In the genomic region with DNA sequence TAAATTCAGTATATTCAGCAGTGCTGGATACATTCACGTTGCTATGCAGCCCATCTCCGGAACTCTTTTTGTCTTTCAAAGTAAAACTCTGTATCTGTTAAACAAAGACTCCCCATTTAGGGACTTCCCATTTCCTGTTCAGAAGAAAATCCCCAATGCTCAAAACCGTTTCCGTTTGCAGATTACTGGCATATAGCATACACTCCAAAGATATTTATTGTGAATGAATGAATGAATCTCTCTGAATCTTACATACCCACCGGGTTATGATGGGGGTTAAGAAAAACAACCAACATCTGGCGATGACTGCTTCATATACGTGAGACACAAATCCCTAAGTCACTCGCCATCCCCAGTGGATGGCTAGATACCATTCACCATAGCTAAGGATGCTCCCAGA, we compare ENCODE assay signal across 2 cellular contexts.
TF ChIP-seq lines count a peak whose summit lies in the region.

No MANE protein-coding gene starts in this region.

TF ChIP-seq in SK-N-SH, 30 proteins besides CTCF, POLR2A, EP300 and RAD21:
- TF ChIP-seq, protein P1, sequence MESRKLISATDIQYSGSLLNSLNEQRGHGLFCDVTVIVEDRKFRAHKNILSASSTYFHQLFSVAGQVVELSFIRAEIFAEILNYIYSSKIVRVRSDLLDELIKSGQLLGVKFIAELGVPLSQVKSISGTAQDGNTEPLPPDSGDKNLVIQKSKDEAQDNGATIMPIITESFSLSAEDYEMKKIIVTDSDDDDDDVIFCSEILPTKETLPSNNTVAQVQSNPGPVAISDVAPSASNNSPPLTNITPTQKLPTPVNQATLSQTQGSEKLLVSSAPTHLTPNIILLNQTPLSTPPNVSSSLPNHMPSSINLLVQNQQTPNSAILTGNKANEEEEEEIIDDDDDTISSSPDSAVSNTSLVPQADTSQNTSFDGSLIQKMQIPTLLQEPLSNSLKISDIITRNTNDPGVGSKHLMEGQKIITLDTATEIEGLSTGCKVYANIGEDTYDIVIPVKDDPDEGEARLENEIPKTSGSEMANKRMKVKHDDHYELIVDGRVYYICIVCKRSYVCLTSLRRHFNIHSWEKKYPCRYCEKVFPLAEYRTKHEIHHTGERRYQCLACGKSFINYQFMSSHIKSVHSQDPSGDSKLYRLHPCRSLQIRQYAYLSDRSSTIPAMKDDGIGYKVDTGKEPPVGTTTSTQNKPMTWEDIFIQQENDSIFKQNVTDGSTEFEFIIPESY (IDR thresholded peaks at IDR 0.05; ENCODE audit: borderline replicate concordance, low read depth) = no peak
- TF ChIP-seq POLR2AphosphoS5 (IDR thresholded peaks at IDR 0.05; ENCODE audit: low read depth, low read length) (no peak), GABPA (IDR thresholded peaks at IDR 0.05; ENCODE audit: low read depth) (no peak), ELF1 (IDR thresholded peaks at IDR 0.05) (no peak), SIN3A (IDR thresholded peaks at IDR 0.05; ENCODE audit: borderline replicate concordance, low read depth, low read length) (no peak), SMC3 (IDR thresholded peaks at IDR 0.05; ENCODE audit: low read depth, low read length) (no peak), GATA2 (CRISPR knock-in tag; IDR thresholded peaks at IDR 0.05) (no peak), FOXM1 (IDR thresholded peaks at IDR 0.05; ENCODE audit: low read depth) (no peak), FOSL2 (IDR thresholded peaks at IDR 0.05; ENCODE audit: borderline replicate concordance, low read depth) (no peak), TCF12 (IDR thresholded peaks at IDR 0.05) (no peak), NFIC (IDR thresholded peaks at IDR 0.05; ENCODE audit: borderline replicate concordance) (no peak), RFX5 (IDR thresholded peaks at IDR 0.05; ENCODE audit: low read length) (no peak), YY1 (IDR thresholded peaks at IDR 0.05; ENCODE audit: low read depth) (no peak), TAF1 (IDR thresholded peaks at IDR 0.05; ENCODE audit: borderline replicate concordance, low read depth, low read length) (no peak), TEAD4 (IDR thresholded peaks at IDR 0.05; ENCODE audit: borderline replicate concordance, insufficient read depth) (no peak)
- TF ChIP-seq, protein P2, sequence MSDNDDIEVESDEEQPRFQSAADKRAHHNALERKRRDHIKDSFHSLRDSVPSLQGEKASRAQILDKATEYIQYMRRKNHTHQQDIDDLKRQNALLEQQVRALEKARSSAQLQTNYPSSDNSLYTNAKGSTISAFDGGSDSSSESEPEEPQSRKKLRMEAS (IDR thresholded peaks at IDR 0.05; ENCODE audit: low read depth) = no peak
- TF ChIP-seq, protein P3, sequence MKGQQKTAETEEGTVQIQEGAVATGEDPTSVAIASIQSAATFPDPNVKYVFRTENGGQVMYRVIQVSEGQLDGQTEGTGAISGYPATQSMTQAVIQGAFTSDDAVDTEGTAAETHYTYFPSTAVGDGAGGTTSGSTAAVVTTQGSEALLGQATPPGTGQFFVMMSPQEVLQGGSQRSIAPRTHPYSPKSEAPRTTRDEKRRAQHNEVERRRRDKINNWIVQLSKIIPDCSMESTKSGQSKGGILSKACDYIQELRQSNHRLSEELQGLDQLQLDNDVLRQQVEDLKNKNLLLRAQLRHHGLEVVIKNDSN (IDR thresholded peaks at IDR 0.05; ENCODE audit: borderline replicate concordance, low read depth) = no peak
- TF ChIP-seq, protein P4, sequence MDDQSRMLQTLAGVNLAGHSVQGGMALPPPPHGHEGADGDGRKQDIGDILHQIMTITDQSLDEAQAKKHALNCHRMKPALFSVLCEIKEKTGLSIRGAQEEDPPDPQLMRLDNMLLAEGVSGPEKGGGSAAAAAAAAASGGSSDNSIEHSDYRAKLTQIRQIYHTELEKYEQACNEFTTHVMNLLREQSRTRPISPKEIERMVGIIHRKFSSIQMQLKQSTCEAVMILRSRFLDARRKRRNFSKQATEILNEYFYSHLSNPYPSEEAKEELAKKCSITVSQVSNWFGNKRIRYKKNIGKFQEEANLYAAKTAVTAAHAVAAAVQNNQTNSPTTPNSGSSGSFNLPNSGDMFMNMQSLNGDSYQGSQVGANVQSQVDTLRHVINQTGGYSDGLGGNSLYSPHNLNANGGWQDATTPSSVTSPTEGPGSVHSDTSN (IDR thresholded peaks at IDR 0.05) = no peak
- TF ChIP-seq, protein P5, sequence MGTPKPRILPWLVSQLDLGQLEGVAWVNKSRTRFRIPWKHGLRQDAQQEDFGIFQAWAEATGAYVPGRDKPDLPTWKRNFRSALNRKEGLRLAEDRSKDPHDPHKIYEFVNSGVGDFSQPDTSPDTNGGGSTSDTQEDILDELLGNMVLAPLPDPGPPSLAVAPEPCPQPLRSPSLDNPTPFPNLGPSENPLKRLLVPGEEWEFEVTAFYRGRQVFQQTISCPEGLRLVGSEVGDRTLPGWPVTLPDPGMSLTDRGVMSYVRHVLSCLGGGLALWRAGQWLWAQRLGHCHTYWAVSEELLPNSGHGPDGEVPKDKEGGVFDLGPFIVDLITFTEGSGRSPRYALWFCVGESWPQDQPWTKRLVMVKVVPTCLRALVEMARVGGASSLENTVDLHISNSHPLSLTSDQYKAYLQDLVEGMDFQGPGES (IDR thresholded peaks at IDR 0.05; ENCODE audit: low read depth, low read length) = no peak

TF ChIP-seq in SK-N-SH treated with all-trans-retinoic acid at 6 μM for 48 hours, 23 proteins besides CTCF, POLR2A, EP300 and RAD21 (continued from another document):
- TF ChIP-seq, protein P6, sequence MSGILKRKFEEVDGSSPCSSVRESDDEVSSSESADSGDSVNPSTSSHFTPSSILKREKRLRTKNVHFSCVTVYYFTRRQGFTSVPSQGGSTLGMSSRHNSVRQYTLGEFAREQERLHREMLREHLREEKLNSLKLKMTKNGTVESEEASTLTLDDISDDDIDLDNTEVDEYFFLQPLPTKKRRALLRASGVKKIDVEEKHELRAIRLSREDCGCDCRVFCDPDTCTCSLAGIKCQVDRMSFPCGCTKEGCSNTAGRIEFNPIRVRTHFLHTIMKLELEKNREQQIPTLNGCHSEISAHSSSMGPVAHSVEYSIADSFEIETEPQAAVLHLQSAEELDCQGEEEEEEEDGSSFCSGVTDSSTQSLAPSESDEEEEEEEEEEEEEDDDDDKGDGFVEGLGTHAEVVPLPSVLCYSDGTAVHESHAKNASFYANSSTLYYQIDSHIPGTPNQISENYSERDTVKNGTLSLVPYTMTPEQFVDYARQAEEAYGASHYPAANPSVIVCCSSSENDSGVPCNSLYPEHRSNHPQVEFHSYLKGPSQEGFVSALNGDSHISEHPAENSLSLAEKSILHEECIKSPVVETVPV (CRISPR knock-in tag; IDR thresholded peaks at IDR 0.05) = no peak
